In genomic region chr1:2417833-2418225, GRCh38 we compare ENCODE assay signal across 1 cellular context.
TF ChIP-seq lines count a peak whose summit lies in the region.

No MANE protein-coding gene starts in this region.

TF ChIP-seq in HepG2, 621 proteins besides CTCF, POLR2A, EP300 and RAD21:
- TF ChIP-seq AGO2 (optimal IDR thresholded peaks at IDR 0.05; ENCODE audit: low read depth, low read length) = peak; percentile 23
- TF ChIP-seq ARID4A (CRISPR knock-in tag; IDR thresholded peaks at IDR 0.05; ENCODE audit: borderline replicate concordance) = no peak
